Comparison of ENCODE assay signal across 21 cellular contexts in the genomic region with DNA sequence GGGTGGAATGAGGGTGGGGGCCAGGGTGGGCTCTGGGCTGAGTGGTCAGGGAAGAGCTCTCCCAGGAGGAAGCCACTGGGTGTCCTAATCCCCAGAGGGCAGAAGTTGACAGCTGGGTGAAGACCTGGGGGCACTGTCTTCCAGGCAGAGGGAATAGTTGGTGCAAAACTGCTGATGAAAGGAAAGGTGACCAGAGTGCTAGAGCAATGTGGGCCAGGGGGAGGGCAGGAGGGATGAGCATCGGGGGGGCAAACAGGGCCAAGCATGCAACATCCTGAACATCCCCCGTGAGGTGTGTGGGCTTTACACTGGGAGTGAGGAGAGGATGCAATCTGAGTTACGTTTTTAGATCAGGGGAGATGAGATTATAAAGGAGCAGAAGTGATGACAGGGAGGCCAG.
DNase-seq lines count a peak whose midpoint lies in the region; ATAC-seq, FAIRE-seq and TF ChIP-seq lines count a peak whose summit lies in the region.
"Had no signal": no experiment of that assay in that cellular context is flagged by ENCODE, and none has a peak within 500 bp of the region (broad histone marks: within the 10 kb centered on the region; RNA-seq: fewer than 3 reads in every experiment).

No MANE protein-coding gene starts in this region.

- peak overlapping the region; percentile 94 for H3K27ac Mint-ChIP-seq in CD8-positive, alpha-beta T cell

- dilution Hi-C loops in mammary epithelial cell (cut with HindIII; ENCODE audit: low sequenced_read_pairs): no loop called here

- TF ChIP-seq POLR2A in K562 (conservative IDR thresholded peaks at IDR 0.05) (no peak), sigmoid colon (IDR thresholded peaks at IDR 0.05) (no peak)

- no peak overlapping the region for H3K4me3 Mint-ChIP-seq in CD8-positive, alpha-beta T cell

- H3K4me2 ChIP-seq in K562 (ENCODE audit: insufficient read depth, low read length) (no peak overlapping the region), mammary epithelial cell (ENCODE audit: insufficient read depth, low read depth, low read length) (no peak overlapping the region)

- H3K27me3 ChIP-seq in CD8-positive, alpha-beta T cell (ENCODE audit: insufficient read depth, low read length): no peaks in the 10 kb centered on the region
- no peaks in the 10 kb centered on the region for H3K27me3 ChIP-seq in K562 (ENCODE audit: control insufficient read depth in 2 of 2, insufficient read depth in 2 of 2, low read length in 2 of 2)
- H3K27me3 ChIP-seq in sigmoid colon: no peaks in the 10 kb centered on the region
- no peaks in the 10 kb centered on the region for H3K27me3 ChIP-seq in mammary epithelial cell (ENCODE audit: insufficient read depth, low read length)

- CTCF ChIA-PET in CD8-positive, alpha-beta T cell (lab: Charles Lee): interaction anchor here (1.0 to 3.1 kb wide), 2 partner anchors 10 to 165 kb away, joined by 4 to 15 read pairs; no protein-coding TSS in a partner anchor
- CTCF ChIA-PET in K562 (lab: Yijun Ruan, JAX; ENCODE audit: low intra/inter-chr PET ratio) (no interaction called here), mammary epithelial cell (lab: Charles Lee; ENCODE audit: low non-redundant PET) (no interaction called here)

- 58% methylated on average over 3 of the region's 3 CpGs for WGBS in K562 (ENCODE audit: insufficient coverage, low coverage, missing lambda C conversion rate)
- WGBS in sigmoid colon, 2 donors: 87 to 90% methylated on average over 3 of the region's 3 CpGs
- 51% methylated on average over 3 of the region's 3 CpGs for whole genome bisulfite sequencing in mammary epithelial cell (ENCODE audit: low coverage, missing lambda C conversion rate)

- no peak for FAIRE-seq in K562 (lab: Jason Lieb, UNC)
- FAIRE-seq: D721Med, GM18507, HTR-8/SVneo had no signal

- peaks cover 38% of the 10 kb centered on the region for H3K4me1 Mint-ChIP-seq in CD8-positive, alpha-beta T cell (ENCODE audit: low read depth)

- H3K9me3 ChIP-seq in CD8-positive, alpha-beta T cell (ENCODE audit: low read length): no peaks in the 10 kb centered on the region
- H3K9me3 ChIP-seq in K562 (replicated peaks; ENCODE audit: control insufficient read depth, insufficient read depth, low read depth, low read length) (no peaks in the 10 kb centered on the region), mucosa of descending colon (no peaks in the 10 kb centered on the region), sigmoid colon (no peaks in the 10 kb centered on the region), mammary epithelial cell (replicated peaks; ENCODE audit: insufficient read depth, low read length) (no peaks in the 10 kb centered on the region)

- H2AFZ ChIP-seq in K562 (ENCODE audit: low read depth, low read length) (no peak overlapping the region), mammary epithelial cell (ENCODE audit: low read depth, low read length) (no peak overlapping the region)

- H3K4me3 ChIP-seq in CD8-positive, alpha-beta T cell (ENCODE audit: low read depth, low read length): no peak overlapping the region
- H3K4me3 ChIP-seq in K562: no peak overlapping the region
- no peak overlapping the region for H3K4me3 ChIP-seq in mucosa of descending colon
- no peak overlapping the region for H3K4me3 ChIP-seq in sigmoid colon
- H3K4me3 ChIP-seq in mammary epithelial cell (replicated peaks in 1 of 3; ENCODE audit: insufficient read depth in 1 of 3, low read depth in 2 of 3, low read length in 3 of 3): no peak overlapping the region

- peaks cover 4% of the 10 kb centered on the region; the same call in 2 of the 3 replicates for H3K79me2 ChIP-seq in K562 (ENCODE audit: control insufficient read depth, insufficient read depth, low read length)
- no peaks in the 10 kb centered on the region for H3K79me2 ChIP-seq in mammary epithelial cell (ENCODE audit: insufficient read depth, low read length)

- peaks cover 12% of the 10 kb centered on the region for H3K36me3 ChIP-seq in CD8-positive, alpha-beta T cell (ENCODE audit: insufficient read depth, low read length)
- H3K36me3 ChIP-seq in K562 (ENCODE audit: control insufficient read depth, insufficient read depth, low read length): peaks cover 30% of the 10 kb centered on the region
- H3K36me3 ChIP-seq in mucosa of descending colon (ENCODE audit: low read depth): no peaks in the 10 kb centered on the region
- H3K36me3 ChIP-seq in sigmoid colon: no peaks in the 10 kb centered on the region
- no peaks in the 10 kb centered on the region for H3K36me3 ChIP-seq in mammary epithelial cell (ENCODE audit: insufficient read depth, low read length)

- intact Hi-C loops in CD8-positive, alpha-beta T cell (cut with DNase I, micrococcal nuclease): loop anchor here in 1 of 2 experiments (5.0 kb wide), 1 partner anchor 40 kb away; no protein-coding TSS in a partner anchor
- intact Hi-C loops in K562 (cut with micrococcal nuclease): no loop called here
- intact Hi-C loops in mucosa of descending colon (cut with DNase I, micrococcal nuclease): no loop called here
- intact Hi-C loops in sigmoid colon (cut with DNase I): no loop called here
- intact Hi-C loops in cardiac septum (cut with DNase I): loop anchor here (5.0 kb wide), 1 partner anchor 205 kb away; no protein-coding TSS in a partner anchor
- intact Hi-C loops in mammary epithelial cell (cut with micrococcal nuclease): no loop called here

- H3K9ac ChIP-seq in K562 (ENCODE audit: insufficient read depth in 1 of 2, low read depth in 2 of 2, low read length in 2 of 2) (no peak overlapping the region; a peak in 1 of 4 replicates), mammary epithelial cell (ENCODE audit: insufficient read depth, low read length) (no peak overlapping the region)

- TF ChIP-seq EP300 in K562 (IDR thresholded peaks at IDR 0.05; ENCODE audit: low read length): no peak
- no peak for TF ChIP-seq EP300 in sigmoid colon (IDR thresholded peaks at IDR 0.05)

- H3K36me3 Mint-ChIP-seq in CD8-positive, alpha-beta T cell: peaks cover 43% of the 10 kb centered on the region

- TF ChIP-seq RAD21 in K562 (CRISPR knock-in tag; conservative IDR thresholded peaks at IDR 0.05 in 1 of 2, IDR thresholded peaks at IDR 0.05 in 1 of 2): no peak

- in situ Hi-C loops in K562 (cut with MboI) (no loop called here), mammary epithelial cell (cut with MboI; ENCODE audit: low sequenced_read_pairs in 2 of 2) (no loop called here)

- BruUV-seq in K562 (replicated peaks; lab: Mats Ljungman, UMichigan) (no TSS peak), mammary epithelial cell (replicated peaks; lab: Mats Ljungman, UMichigan) (no TSS peak)

- no peak for ATAC-seq in CD8-positive, alpha-beta T cell
- ATAC-seq in K562 (no peak), mucosa of descending colon (no peak)
- ATAC-seq: PC-3 had no signal

- no peak for DNase-seq in CD8-positive, alpha-beta T cell
- DNase-seq in K562 (ENCODE audit: extremely low read depth in 1 of 4, low spot score in 3 of 4) (no peak), mucosa of descending colon (peak in 2 of 3 donors; percentile 7 to 22), sigmoid colon (peak; percentile 40), cardiac septum (ENCODE audit: low spot score) (no peak), NAMALWA (ENCODE audit: low spot score) (no peak), mammary epithelial cell (no peak)
- DNase-seq: ACHN, AML-193, DMS79 treated with DMSO at 0.1 percent for 48 hours, HCEC 1CT, NCI-H1417, NCI-H187 treated with DMSO at 0.1 percent for 48 hours, NCI-H2171 treated with DMSO at 0.1 percent for 48 hours, NCI-H774, PC-3 had no signal

- H3K9me3 Mint-ChIP-seq in CD8-positive, alpha-beta T cell: peaks cover 6% of the 10 kb centered on the region

- H4K20me1 ChIP-seq in K562 (replicated peaks; ENCODE audit: control insufficient read depth, insufficient read depth, low read length) (no peaks in the 10 kb centered on the region), mammary epithelial cell (ENCODE audit: insufficient read depth, low read length) (no peaks in the 10 kb centered on the region)

- peaks cover 21% of the 10 kb centered on the region for H3K4me1 ChIP-seq in CD8-positive, alpha-beta T cell (ENCODE audit: insufficient read depth, low read length)
- peaks cover 0 to 14% of the 10 kb centered on the region in 2 experiments; a peak in 3 of 5 replicates for H3K4me1 ChIP-seq in K562 (replicated peaks in 1 of 2; ENCODE audit: control insufficient read depth in 2 of 2, insufficient read depth in 2 of 2, low read length in 2 of 2)
- H3K4me1 ChIP-seq in mucosa of descending colon (ENCODE audit: low read depth): peaks cover 2% of the 10 kb centered on the region
- H3K4me1 ChIP-seq in sigmoid colon: peaks cover 0 to 18% (median 9%) of the 10 kb centered on the region in 4 donors
- H3K4me1 ChIP-seq in mammary epithelial cell (ENCODE audit: insufficient read depth, low read length): peaks cover 11% of the 10 kb centered on the region

- no peak for TF ChIP-seq CTCF in CD8-positive, alpha-beta T cell (IDR thresholded peaks at IDR 0.05)
- no peak for TF ChIP-seq CTCF in K562 (IDR thresholded peaks at IDR 0.05 in 2 of 3, conservative IDR thresholded peaks at IDR 0.05 in 1 of 3; ENCODE audit: insufficient read depth in 2 of 3, low read depth in 1 of 3, low read length in 3 of 3)
- TF ChIP-seq CTCF in mucosa of descending colon (IDR thresholded peaks at IDR 0.05): no peak
- TF ChIP-seq CTCF in sigmoid colon (IDR thresholded peaks at IDR 0.05): no peak
- TF ChIP-seq CTCF in mammary epithelial cell (conservative IDR thresholded peaks at IDR 0.05 in 1 of 2, IDR thresholded peaks at IDR 0.05 in 1 of 2; ENCODE audit: extremely low read depth in 1 of 2, insufficient read depth in 1 of 2, low read depth in 1 of 2, low read length in 2 of 2): no peak

- POLR2A ChIA-PET in CD8-positive, alpha-beta T cell (lab: Charles Lee): no interaction called here
- POLR2A ChIA-PET in K562 (lab: Yijun Ruan, JAX): no interaction called here

- H3K27me3 Mint-ChIP-seq in CD8-positive, alpha-beta T cell (ENCODE audit: low read depth): no peaks in the 10 kb centered on the region

- H3K9me1 ChIP-seq in K562 (ENCODE audit: control insufficient read depth, insufficient read depth, low read length): no peaks in the 10 kb centered on the region

- H3K27ac ChIP-seq in CD8-positive, alpha-beta T cell (ENCODE audit: low read depth, low read length): no peak overlapping the region
- H3K27ac ChIP-seq in K562 (ENCODE audit: extremely low read depth, low read depth, low read length) (no peak overlapping the region), sigmoid colon (no peak overlapping the region), mammary epithelial cell (ENCODE audit: insufficient read depth, low read depth, low read length) (no peak overlapping the region)
- H3K27ac ChIP-seq: HL-60, RWPE1 had no signal

TF ChIP-seq in K562, 482 proteins besides CTCF, POLR2A, EP300 and RAD21:
- TF ChIP-seq, protein P1, sequence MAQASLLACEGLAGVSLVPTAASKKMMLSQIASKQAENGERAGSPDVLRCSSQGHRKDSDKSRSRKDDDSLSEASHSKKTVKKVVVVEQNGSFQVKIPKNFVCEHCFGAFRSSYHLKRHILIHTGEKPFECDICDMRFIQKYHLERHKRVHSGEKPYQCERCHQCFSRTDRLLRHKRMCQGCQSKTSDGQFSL (CRISPR knock-in tag; IDR thresholded peaks at IDR 0.05): 0 out of 2 replicates have a peak, but pooled peaks have one; percentile 37
- TF ChIP-seq, protein P1 (tag; IDR thresholded peaks at IDR 0.05): no peak
- no peak for TF ChIP-seq RUNX1 (IDR thresholded peaks at IDR 0.05; ENCODE audit: low read depth)

Comparison
In these comparisons a context has a peak if more than half of its experiments do, and no peak if none do; other contexts are left out.
1. DNase-seq: peak in mucosa of descending colon (2 of 3) and sigmoid colon (single experiment); none in CD8-positive, alpha-beta T cell (0 of 7), K562 (0 of 4), cardiac septum (single experiment), NAMALWA (single experiment) and mammary epithelial cell (single experiment).